In the genomic region with DNA sequence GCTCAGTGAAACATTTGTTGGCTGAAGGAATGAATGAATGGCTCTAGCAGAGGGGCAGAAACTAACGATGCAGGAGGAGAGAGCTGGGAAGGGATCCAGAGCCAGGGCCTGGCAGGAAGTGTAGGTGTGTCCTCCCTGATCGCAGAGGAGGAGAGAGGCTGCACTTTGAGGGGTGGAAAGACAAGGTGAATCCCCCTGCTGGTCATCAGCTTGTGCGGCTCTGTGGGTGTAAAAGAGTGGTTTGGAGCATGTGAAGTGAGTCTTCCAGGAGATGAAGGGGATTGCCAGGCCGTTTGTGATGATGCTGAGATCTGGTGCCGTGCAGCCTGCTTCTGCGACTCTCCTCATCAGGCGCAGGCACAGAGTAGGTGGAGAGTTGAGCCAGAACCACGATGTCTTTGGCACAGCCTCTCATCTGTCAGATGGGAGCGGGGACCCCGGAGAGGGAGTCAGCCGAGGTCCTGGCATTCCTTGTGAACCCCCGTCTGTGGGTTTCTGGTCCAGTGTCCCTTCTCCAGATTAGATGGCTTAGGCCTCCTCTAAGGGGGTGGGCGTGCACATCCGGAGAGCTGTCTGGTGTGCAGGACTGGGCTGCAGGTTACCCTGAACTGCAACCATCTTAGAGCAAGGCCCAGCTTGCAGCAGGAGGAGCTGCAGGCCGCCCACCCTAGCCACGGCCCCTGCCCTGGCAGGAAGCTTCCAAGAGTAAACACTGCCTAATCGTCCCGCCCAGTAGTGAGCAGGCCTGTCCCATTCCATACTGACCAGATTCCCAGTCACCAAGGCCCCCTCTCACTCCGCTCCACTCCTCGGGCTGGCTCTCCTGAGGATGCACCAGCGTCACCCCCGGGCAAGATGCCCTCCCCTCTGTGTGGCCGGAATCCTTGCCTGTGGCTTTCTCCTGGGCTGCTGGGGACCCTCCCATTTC, we compare ENCODE assay signal across 8 cellular contexts. TPM values are rescaled to one million over a fixed set of nuclear protein-coding genes. Genes with fewer than 3 reads are reported as not detected.
DNase-seq lines count a peak whose midpoint lies in the region; ATAC-seq, FAIRE-seq and TF ChIP-seq lines count a peak whose summit lies in the region.

TSS of gene ADAMTS13 (plus strand) at position 753 of the 928 bp plus-strand sequence. CDS start at position 830, 77 bp downstream.

- DNase-seq in A549 (ENCODE audit: low read depth in 1 of 2, low spot score in 1 of 2) (peak; percentile 58 to 60), GM13976 (ENCODE audit: low spot score) (peak; percentile 83), T-helper 17 cell (no peak), inferior parietal cortex (ENCODE audit: extremely low spot score) (peak; percentile 9), erythroblast (lab: John Stamatoyannopoulos, UW) (no peak), epidermal melanocyte (ENCODE audit: insufficient read length, low spot score) (no peak)
- DNase-seq in NK-92 treated with Interleukin-12 subunit alpha and Interleukin-12 subunit beta, amount 100 ng/mL, for 24 hours (lab: John Stamatoyannopoulos, UW): no peak

- TF ChIP-seq CTCF in A549 (IDR thresholded peaks at IDR 0.05): no peak
- TF ChIP-seq CTCF in GM13976 (IDR thresholded peaks at IDR 0.05; ENCODE audit: borderline replicate concordance, control extremely low read depth, extremely low read depth, insufficient read depth, missing control alignments): peak; percentile 12

- ATAC-seq in A549 (peak; percentile 49 to 58; a peak in 5 of 6 replicates), T-helper 17 cell (peak; percentile 29), HG03521 (IDR thresholded peaks at IDR 0.05; ENCODE audit: unreplicated experiment) (no peak)

- no peak for TF ChIP-seq POLR2A in A549 (IDR thresholded peaks at IDR 0.05; ENCODE audit: low read length)
- TF ChIP-seq POLR2A in erythroblast (IDR thresholded peaks at IDR 0.05; ENCODE audit: low read length): no peak

- H3K27ac ChIP-seq in A549: no peak within 1 kb of the TSS

- peak within 1 kb of the TSS; percentile 37 for H3K27ac Mint-ChIP-seq in T-helper 17 cell

- H3K9me3 ChIP-seq in A549 (no peaks in the 10 kb centered on the region), T-helper 17 cell (ENCODE audit: control insufficient read depth, low read length, poor library complexity, severe bottlenecking) (no peaks in the 10 kb centered on the region)

- peaks cover 7% of the 10 kb centered on the region; the same call in 1 of the 3 replicates for H3K4me1 ChIP-seq in A549

- H3K4me1 Mint-ChIP-seq in T-helper 17 cell: peaks cover 23% of the 10 kb centered on the region

- H3K4me2 ChIP-seq in A549: no peak within 1 kb of the TSS

- no peak for TF ChIP-seq EP300 in A549 (IDR thresholded peaks at IDR 0.05)

- H3K4me3 Mint-ChIP-seq in T-helper 17 cell: no peak within 1 kb of the TSS

- WGBS in A549 (ENCODE audit: missing lambda C conversion rate): 68% methylated on average over 19 of the region's 23 CpGs

- in situ Hi-C loops in GM13976 (cut with MboI; ENCODE audit: low sequenced_read_pairs, unreplicated experiment): no loop called here

- no peak within 1 kb of the TSS for H3K4me3 ChIP-seq in A549

- POLR2A ChIA-PET in A549 (lab: Yijun Ruan, JAX): no interaction called here

- no peak for FAIRE-seq in A549 (lab: Jason Lieb, UNC)

- H3K27me3 Mint-ChIP-seq in T-helper 17 cell: peaks cover 23% of the 10 kb centered on the region

- no peak for TF ChIP-seq RAD21 in A549 (conservative IDR thresholded peaks at IDR 0.05 in 1 of 2, IDR thresholded peaks at IDR 0.05 in 1 of 2)

- no peaks in the 10 kb centered on the region for H3K36me3 Mint-ChIP-seq in T-helper 17 cell (ENCODE audit: low read depth)

- CTCF ChIA-PET in A549 (lab: Yijun Ruan, JAX): interaction anchor here (0.5 to 2.4 kb wide), 7 partner anchors 14 to 1740 kb away, joined by 3 to 10 read pairs (median 4); no protein-coding TSS in a partner anchor

TF ChIP-seq in A549, 52 proteins besides CTCF, POLR2A, EP300 and RAD21:
- TF ChIP-seq MAFK (IDR thresholded peaks at IDR 0.05; ENCODE audit: partially characterized antibody) (no peak), CBX2 (IDR thresholded peaks at IDR 0.05; ENCODE audit: borderline replicate concordance, low read depth) (no peak), HEYL (CRISPR knock-in tag; IDR thresholded peaks at IDR 0.05) (no peak), ATOH8 (CRISPR knock-in tag; IDR thresholded peaks at IDR 0.05; ENCODE audit: low read depth) (no peak)
- TF ChIP-seq, protein P1, sequence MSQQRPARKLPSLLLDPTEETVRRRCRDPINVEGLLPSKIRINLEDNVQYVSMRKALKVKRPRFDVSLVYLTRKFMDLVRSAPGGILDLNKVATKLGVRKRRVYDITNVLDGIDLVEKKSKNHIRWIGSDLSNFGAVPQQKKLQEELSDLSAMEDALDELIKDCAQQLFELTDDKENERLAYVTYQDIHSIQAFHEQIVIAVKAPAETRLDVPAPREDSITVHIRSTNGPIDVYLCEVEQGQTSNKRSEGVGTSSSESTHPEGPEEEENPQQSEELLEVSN (IDR thresholded peaks at IDR 0.05; ENCODE audit: borderline replicate concordance, low read depth): no peak
- TF ChIP-seq, protein P2, sequence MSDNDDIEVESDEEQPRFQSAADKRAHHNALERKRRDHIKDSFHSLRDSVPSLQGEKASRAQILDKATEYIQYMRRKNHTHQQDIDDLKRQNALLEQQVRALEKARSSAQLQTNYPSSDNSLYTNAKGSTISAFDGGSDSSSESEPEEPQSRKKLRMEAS (IDR thresholded peaks at IDR 0.05): no peak
- TF ChIP-seq, protein P3, sequence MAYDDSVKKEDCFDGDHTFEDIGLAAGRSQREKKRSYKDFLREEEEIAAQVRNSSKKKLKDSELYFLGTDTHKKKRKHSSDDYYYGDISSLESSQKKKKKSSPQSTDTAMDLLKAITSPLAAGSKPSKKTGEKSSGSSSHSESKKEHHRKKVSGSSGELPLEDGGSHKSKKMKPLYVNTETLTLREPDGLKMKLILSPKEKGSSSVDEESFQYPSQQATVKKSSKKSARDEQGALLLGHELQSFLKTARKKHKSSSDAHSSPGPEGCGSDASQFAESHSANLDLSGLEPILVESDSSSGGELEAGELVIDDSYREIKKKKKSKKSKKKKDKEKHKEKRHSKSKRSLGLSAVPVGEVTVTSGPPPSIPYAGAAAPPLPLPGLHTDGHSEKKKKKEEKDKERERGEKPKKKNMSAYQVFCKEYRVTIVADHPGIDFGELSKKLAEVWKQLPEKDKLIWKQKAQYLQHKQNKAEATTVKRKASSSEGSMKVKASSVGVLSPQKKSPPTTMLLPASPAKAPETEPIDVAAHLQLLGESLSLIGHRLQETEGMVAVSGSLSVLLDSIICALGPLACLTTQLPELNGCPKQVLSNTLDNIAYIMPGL (CRISPR knock-in tag; IDR thresholded peaks at IDR 0.05; ENCODE audit: borderline replicate concordance): no peak

RNA-seq across cellular contexts. Expression of gene ADAMTS13, which starts in this region (rescaled TPM):
- polyA plus RNA-seq in A549 (2011; rRNA removed) (0.80 and 1.2 TPM in 2 replicates), A549 (2017; fragmentation: RNase III; extraction: RNeasy Plus Mini Kit Qiagen cat#74134 plus additional on column Dnase treatment) (0.94 to 1.7 TPM (median 0.98 TPM) in 3 replicates)
- polyA plus RNA-seq in A549 (2012; cell fraction: cytosol; rRNA removed): 0.89 and 0.95 TPM in 2 replicates
- polyA plus RNA-seq in A549 (2012; cell fraction: nucleus; rRNA removed): 8.6 TPM in 2 replicates
- polyA minus RNA-seq in A549 (2011; rRNA and poly(A)+ RNA removed): 0.70 and 0.83 TPM in 2 replicates
- 1 to 10 TPM; 1.1 to 1.9 TPM for total RNA-seq in T-helper 17 cell

Comparison
In these comparisons a context has a peak if more than half of its experiments do, and no peak if none do; other contexts are left out.
1. DNase-seq: peak in A549 (2 of 2), GM13976 (single experiment) and inferior parietal cortex (single experiment); none in T-helper 17 cell (0 of 3), NK-92 treated with Interleukin-12 subunit alpha and Interleukin-12 subunit beta, amount 100 ng/mL, for 24 hours (single experiment), erythroblast (0 of 2) and epidermal melanocyte (single experiment).